ENCODE assay signal across 11 cellular contexts in the genomic region with DNA sequence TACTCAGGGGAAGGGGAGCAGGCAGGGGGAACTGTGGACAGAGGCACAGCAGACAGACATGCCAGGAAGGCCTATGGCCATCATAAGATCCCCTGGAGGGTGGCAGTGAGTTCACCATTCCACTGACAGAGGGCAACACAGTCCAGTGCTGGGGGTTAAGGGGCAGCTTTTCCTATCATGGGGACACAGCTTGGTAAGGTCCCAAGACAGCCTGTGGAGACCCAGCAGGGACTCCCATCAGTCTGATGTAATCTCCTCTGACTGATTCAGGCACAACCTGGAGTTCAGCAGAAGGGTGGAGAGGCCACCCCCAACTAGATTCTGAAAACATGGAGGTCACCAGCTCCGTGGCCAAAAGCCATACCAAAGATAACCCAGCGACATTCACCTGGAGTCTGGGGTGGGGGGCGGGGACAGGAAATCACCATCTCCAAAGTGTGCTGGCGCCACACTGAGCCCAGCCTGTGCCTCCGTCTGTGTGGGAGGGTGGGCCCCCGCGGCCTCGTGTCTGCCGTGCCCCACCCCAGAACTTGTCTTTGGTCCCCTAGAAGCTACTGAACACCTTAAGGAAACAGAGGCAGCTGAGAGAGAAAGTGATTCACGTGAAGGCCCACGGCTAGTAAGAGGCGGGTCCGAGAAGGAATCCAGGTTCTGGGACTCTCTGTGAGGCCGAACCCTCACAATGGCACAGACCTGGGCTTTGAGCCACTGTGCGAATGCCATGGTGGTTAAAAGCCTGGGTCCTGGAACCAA. TPM values are rescaled to one million over a fixed set of nuclear protein-coding genes. Genes with fewer than 3 reads are reported as not detected.
DNase-seq lines count a peak whose midpoint lies in the region; ATAC-seq and TF ChIP-seq lines count a peak whose summit lies in the region.
"Had no signal": no experiment of that assay in that cellular context is flagged by ENCODE, and none has a peak within 500 bp of the region (broad histone marks: within the 10 kb centered on the region; RNA-seq: fewer than 3 reads in every experiment).

No MANE protein-coding gene starts in this region.

- no peak overlapping the region for H3K4me3 ChIP-seq in HUES64 (ENCODE audit: low read length)
- H3K4me3 ChIP-seq in body of pancreas, result no peak overlapping the region

- H3K9me3 ChIP-seq in HUES64 (ENCODE audit: insufficient read depth, low read depth, low read length) (no peaks in the 10 kb centered on the region), body of pancreas (no peaks in the 10 kb centered on the region)
- H3K9me3 ChIP-seq: heart left ventricle had no signal

- H3K27ac ChIP-seq in HUES64 (ENCODE audit: low read depth, low read length) (peak overlapping the region; percentile 5; the same call in 1 of the 2 replicates), body of pancreas (peak overlapping the region in 3 of 4 donors; percentile 61 to 81 (median 74))

- TF ChIP-seq CTCF in body of pancreas (IDR thresholded peaks at IDR 0.05), result no peak

- TF ChIP-seq POLR2A in body of pancreas (IDR thresholded peaks at IDR 0.05), result no peak

- H3K4me1 ChIP-seq in HUES64 (ENCODE audit: insufficient read depth, low read length) (peaks cover 41% of the 10 kb centered on the region), body of pancreas (peaks cover 69% of the 10 kb centered on the region)

- intact Hi-C loops in body of pancreas (cut with DNase I), result no loop called here

- H3K27me3 ChIP-seq in HUES64 (ENCODE audit: insufficient read depth, low read length) (no peaks in the 10 kb centered on the region), body of pancreas (no peaks in the 10 kb centered on the region)
- H3K27me3 ChIP-seq: heart left ventricle had no signal

- peak; percentile 44 for DNase-seq in activated CD4-positive, alpha-beta T cell treated with anti-CD3 and anti-CD28 coated beads for 48 hours
- DNase-seq in body of pancreas, result no peak
- DNase-seq in stimulated activated CD4-positive, alpha-beta T cell treated with anti-CD3 and anti-CD28 coated beads, TNF-alpha, amount 100 ng/mL, for 4 hours (ENCODE audit: low read depth in 3 of 3), result peak in 2 of 3 experiments; percentile 35 to 40
- DNase-seq in NCI-H1048 (lab: John Stamatoyannopoulos, UW), result no peak
- DNase-seq in midbrain (lab: John Stamatoyannopoulos, UW), result no peak
- DNase-seq: effector CD8-positive, alpha-beta T cell; mesenchymal stem cell; NCI-H187 had no signal

- H3K36me3 ChIP-seq in HUES64 (ENCODE audit: insufficient read depth, low read length) (no peaks in the 10 kb centered on the region), body of pancreas (replicated peaks in 1 of 2; ENCODE audit: insufficient read depth in 1 of 2, low read depth in 2 of 2) (no peaks in the 10 kb centered on the region)

- no peak overlapping the region for H3K9ac ChIP-seq in HUES64 (ENCODE audit: low read depth, low read length)

- ATAC-seq in body of pancreas, result no peak
- no peak for ATAC-seq in HG02623 (IDR thresholded peaks at IDR 0.05; ENCODE audit: unreplicated experiment)

- 66% methylated on average over 15 of the region's 15 CpGs for WGBS in HUES64
- WGBS in body of pancreas, 2 donors, result 83 to 90% methylated on average over 10 to 15 of the region's 15 CpGs

RNA-seq across cellular contexts. Expression of gene DNMT3A, which starts 28.6 kb away (rescaled TPM):
- 73.6 TPM for polyA plus RNA-seq in HUES64 (2013, experiment 1 of 2)
- 65.6 TPM for polyA plus RNA-seq in HUES64 (2013, experiment 2 of 2)
- 10 to 100 TPM; 18.7 to 27.4 TPM for total RNA-seq in body of pancreas

Comparison
In these comparisons a context has a peak if more than half of its experiments do, and no peak if none do; other contexts are left out.
1. DNase-seq: peak in activated CD4-positive, alpha-beta T cell treated with anti-CD3 and anti-CD28 coated beads for 48 hours (single experiment) and stimulated activated CD4-positive, alpha-beta T cell treated with anti-CD3 and anti-CD28 coated beads, TNF-alpha, amount 100 ng/mL, for 4 hours (2 of 3); none in body of pancreas (0 of 4), NCI-H1048 (single experiment) and midbrain (single experiment).